Comparison of ENCODE assay signal across 10 cellular contexts in genomic region chr6:3013486-3013885, GRCh38. TPM values are rescaled to one million over a fixed set of nuclear protein-coding genes. Genes with fewer than 3 reads are reported as not detected.
DNase-seq lines count a peak whose midpoint lies in the region; ATAC-seq, FAIRE-seq and TF ChIP-seq lines count a peak whose summit lies in the region.
"Had no signal": no experiment of that assay in that cellular context is flagged by ENCODE, and none has a peak within 500 bp of the region (broad histone marks: within the 10 kb centered on the region; RNA-seq: fewer than 3 reads in every experiment).

No MANE protein-coding gene starts in this region.

- H3K36me3 ChIP-seq in Panc1 (ENCODE audit: control insufficient read depth, insufficient read depth, low read length) (peaks cover 3% of the 10 kb centered on the region; the same call in 1 of the 2 replicates), psoas muscle (ENCODE audit: insufficient read depth in 1 of 2, low read depth in 1 of 2) (peaks cover 22 to 100% of the 10 kb centered on the region in 2 donors)

- TF ChIP-seq POLR2A in H54 (IDR thresholded peaks at IDR 0.05; ENCODE audit: low read depth, low read length), result no peak

- ATAC-seq in Panc1 (peak; percentile 83), psoas muscle (peak; percentile 52 to 74 (median 66)), HG02763 (IDR thresholded peaks at IDR 0.05; ENCODE audit: unreplicated experiment) (no peak), HG02981 (IDR thresholded peaks at IDR 0.05; ENCODE audit: unreplicated experiment) (no peak)

- peaks cover 8% of the 10 kb centered on the region for H3K9me3 ChIP-seq in Panc1 (ENCODE audit: control insufficient read depth, insufficient read depth, low read depth, low read length)
- H3K9me3 ChIP-seq in psoas muscle, result no peaks in the 10 kb centered on the region

- H3K27ac ChIP-seq in Panc1 (ENCODE audit: low read length) (no peak overlapping the region), psoas muscle (no peak overlapping the region)
- H3K27ac ChIP-seq: KMS-11, neural progenitor cell had no signal

- no peak for TF ChIP-seq CTCF in Panc1 (IDR thresholded peaks at IDR 0.05)
- peak; percentile 15 for TF ChIP-seq CTCF in epithelial cell of esophagus (IDR thresholded peaks at IDR 0.05; ENCODE audit: insufficient read depth, low read depth, low read length, missing control alignments)
- no peak for TF ChIP-seq CTCF in psoas muscle (IDR thresholded peaks at IDR 0.05)

- intact Hi-C loops in Panc1 (cut with micrococcal nuclease; ENCODE audit: unreplicated experiment), result no loop called here
- intact Hi-C loops in psoas muscle (cut with DNase I), result loop anchor here (5.0 kb wide), 2 partner anchors 34 to 239 kb away; no protein-coding TSS in a partner anchor

- 55 to 84% (median 66%) methylated on average over 2 of the region's 2 CpGs for WGBS in psoas muscle, 3 donors

- no TSS peak for BruUV-seq in Panc1 (replicated peaks; lab: Mats Ljungman, UMichigan)

- peak; percentile 83 for FAIRE-seq in H54 (lab: Jason Lieb, UNC)

- no peaks in the 10 kb centered on the region for H3K27me3 ChIP-seq in Panc1 (ENCODE audit: control insufficient read depth, insufficient read depth, low read length)
- no peaks in the 10 kb centered on the region for H3K27me3 ChIP-seq in psoas muscle (ENCODE audit: insufficient read depth in 3 of 3, low read length in 2 of 3)
- H3K27me3 ChIP-seq: neural progenitor cell had no signal

- no peak overlapping the region for H3K4me3 ChIP-seq in Panc1 (ENCODE audit: low read depth in 2 of 2, low read length in 2 of 2)
- no peak overlapping the region for H3K4me3 ChIP-seq in epithelial cell of esophagus (ENCODE audit: low read length)
- H3K4me3 ChIP-seq in psoas muscle, result no peak overlapping the region
- H3K4me3 ChIP-seq: neural progenitor cell had no signal

- CTCF ChIA-PET in Panc1 (lab: Charles Lee), result interaction anchor here (1.1 kb wide), 1 partner anchor 12 kb away, joined by 3 read pairs; no protein-coding TSS in a partner anchor

- H3K4me1 ChIP-seq in Panc1 (ENCODE audit: control insufficient read depth, insufficient read depth, low read length) (peaks cover 6% of the 10 kb centered on the region), psoas muscle (no peaks in the 10 kb centered on the region)

- POLR2A ChIA-PET in Panc1 (lab: Charles Lee), result no interaction called here

- in situ Hi-C loops in Panc1 (cut with HindIII; ENCODE audit: low pct_unique_long_range_greater_than_20kb, low sequenced_read_pairs), result no loop called here

- DNase-seq in H54 (ENCODE audit: insufficient read length, low spot score), result peak; percentile 61
- DNase-seq in Panc1 (ENCODE audit: low read depth, low spot score), result no peak
- DNase-seq in epithelial cell of esophagus (ENCODE audit: low read depth), result peak; percentile 93
- DNase-seq in psoas muscle, result peak in 1 of 2 donors; percentile 40
- no peak for DNase-seq in activated naive CD4-positive, alpha-beta T cell treated with Interleukin-2 at 50 U/mL for 16 hours
- DNase-seq in hepatic stellate cell (ENCODE audit: low spot score), result no peak

RNA-seq across cellular contexts. Expression of gene NQO2, which starts 13.8 kb away (rescaled TPM):
- total RNA-seq in Panc1 (2021; ENCODE audit: unreplicated experiment) (45.7 TPM), psoas muscle (100 to 1,000 TPM in 2 of 4 donors, 10 to 100 TPM in 2; 42.8 to 129 (median 101) TPM)
- polyA plus RNA-seq in Panc1 (2012; ENCODE audit: insufficient read length), result 49.3 TPM
- 100 to 1,000 TPM in 2 of 3 donors, 10 to 100 TPM in 1; 80.1 to 201 (median 159) TPM for polyA plus RNA-seq in psoas muscle

RNA-seq across cellular contexts. Expression of gene SERPINB6, which starts 42.1 kb away (rescaled TPM):
- total RNA-seq in Panc1 (2021; ENCODE audit: unreplicated experiment) (131 TPM), psoas muscle (100 to 1,000 TPM in 3 of 4 donors, 10 to 100 TPM in 1; 92.3 to 205 (median 141) TPM)
- polyA plus RNA-seq in Panc1 (2012; ENCODE audit: insufficient read length), result 155 TPM
- polyA plus RNA-seq in psoas muscle, result 100 to 1,000 TPM; 161 to 239 (median 174) TPM

RNA-seq across cellular contexts. Expression of gene RIPK1, which starts 54.8 kb away (rescaled TPM):
- 31.6 TPM for total RNA-seq in Panc1 (2021; ENCODE audit: unreplicated experiment)
- polyA plus RNA-seq in Panc1 (2012; ENCODE audit: insufficient read length), result 24.1 TPM
- total RNA-seq in psoas muscle, result 10 to 100 TPM in 1 of 4 donors, 1 to 10 TPM in 3; 6.2 to 10.4 (median 7.2) TPM
- 10 to 100 TPM in 1 of 3 donors, 1 to 10 TPM in 2; 5.6 to 10.6 (median 7.1) TPM for polyA plus RNA-seq in psoas muscle

Comparison
In these comparisons a context has a peak if more than half of its experiments do, and no peak if none do; other contexts are left out.
1. DNase-seq: peak in H54 (single experiment) and epithelial cell of esophagus (single experiment); none in Panc1 (single experiment), activated naive CD4-positive, alpha-beta T cell treated with Interleukin-2 at 50 U/mL for 16 hours (single experiment) and hepatic stellate cell (single experiment).
2. ATAC-seq: peak in Panc1 (single experiment) and psoas muscle (4 of 4); none in HG02763 (single experiment) and HG02981 (single experiment).